In genomic region chr6:55260181-55260580, GRCh38 we compare ENCODE assay signal across 20 cellular contexts.
"Had no signal": no experiment of that assay in that cellular context is flagged by ENCODE, and none has a peak within 500 bp of the region (broad histone marks: within the 10 kb centered on the region; RNA-seq: fewer than 3 reads in every experiment).

No MANE protein-coding gene starts in this region.

- H3K4me3 ChIP-seq: dorsolateral prefrontal cortex, gastrocnemius medialis, left lung, neural progenitor cell, prostate gland, skin epidermis, spleen, testis, tibial artery had no signal

- DNase-seq: dorsolateral prefrontal cortex; effector CD4-positive, alpha-beta T cell; foreskin fibroblast; gastrocnemius medialis; head of caudate nucleus; kidney; left lung; mesenchymal stem cell; midbrain; naive thymus-derived CD4-positive, alpha-beta T cell; right cardiac atrium; spleen; stimulated activated CD4-positive, alpha-beta T cell treated with anti-CD3 and anti-CD28 coated beads, Interleukin-4, amount 100 ng/mL, for 4 hours; stimulated activated naive CD8-positive, alpha-beta T cell treated with anti-CD3 and anti-CD28 coated beads, Interleukin-15, Interleukin-2, amounts not matched to agents 100 U/mL and 50 U/mL, for 24 hours; substantia nigra; testis; tibial artery had no signal
